ENCODE assay signal across 11 cellular contexts in the genomic region with DNA sequence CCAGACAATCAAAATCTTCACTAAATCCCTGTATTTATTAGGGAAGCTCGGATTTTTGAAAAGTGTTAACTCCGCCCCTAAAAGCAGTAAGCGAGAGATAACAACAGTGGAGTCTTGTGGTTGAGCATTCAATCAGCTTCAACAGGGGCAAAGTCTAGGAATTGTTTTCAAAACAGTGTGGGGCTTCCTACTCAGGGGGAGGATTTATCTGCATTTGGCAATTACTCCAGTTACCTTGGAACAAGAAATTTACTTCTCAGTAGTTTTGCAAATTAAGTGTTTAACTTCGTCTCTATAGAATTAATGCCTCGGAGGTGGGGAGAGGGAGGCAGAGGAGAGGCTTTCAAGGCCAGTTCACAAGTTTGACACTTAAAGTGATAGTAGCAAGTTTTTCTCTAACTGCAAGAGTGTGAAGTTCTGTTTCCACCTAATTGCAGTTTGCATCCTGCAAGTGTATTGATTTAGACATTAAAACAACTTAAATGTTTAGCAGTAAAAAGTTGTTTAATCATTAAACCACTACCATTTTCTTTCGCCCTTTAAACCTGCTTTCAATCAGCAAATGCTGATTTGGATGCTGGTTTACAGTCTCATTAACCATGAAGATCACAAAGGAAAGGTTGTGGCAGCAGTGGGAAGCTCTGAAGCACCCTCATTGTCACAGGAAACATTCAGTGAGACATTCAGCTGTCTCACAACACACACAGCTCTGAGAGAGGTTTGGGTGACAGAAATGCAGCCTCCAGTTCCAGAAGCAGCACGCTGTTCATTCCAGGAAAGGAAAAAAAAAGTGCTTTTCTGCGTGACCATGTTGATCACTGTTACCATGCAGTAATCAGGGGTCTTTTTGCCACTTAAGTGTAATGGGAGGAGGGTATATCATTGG.
DNase-seq lines count a peak whose midpoint lies in the region; ATAC-seq, FAIRE-seq and TF ChIP-seq lines count a peak whose summit lies in the region.
"Had no signal": no experiment of that assay in that cellular context is flagged by ENCODE, and none has a peak within 500 bp of the region (broad histone marks: within the 10 kb centered on the region; RNA-seq: fewer than 3 reads in every experiment).

No MANE protein-coding gene starts in this region.

- peaks cover 5 to 14% of the 10 kb centered on the region in 2 experiments; a peak in 3 of 5 replicates for H3K36me3 ChIP-seq in HepG2 (replicated peaks in 1 of 2; ENCODE audit: control insufficient read depth in 1 of 2, insufficient read depth in 2 of 2, low read length in 2 of 2)
- H3K36me3 ChIP-seq: HAP-1 had no signal

- peak overlapping the region; percentile 50 for H3K27ac Mint-ChIP-seq in stimulated activated naive CD8-positive, alpha-beta T cell treated with anti-CD3 and anti-CD28 coated beads, Interleukin-15, Interleukin-2, amounts not matched to agents 100 ng/mL and 50 ng/mL, for 24 hours
- H3K27ac Mint-ChIP-seq in T-helper 17 cell = no peak overlapping the region
- no peak overlapping the region for H3K27ac Mint-ChIP-seq in activated CD4-positive, alpha-beta T cell treated with anti-CD3 and anti-CD28 coated beads, Interleukin-2, amount 10 ng/mL, durations not matched to agents 24 days and 14 days

- no peak overlapping the region for H3K4me3 Mint-ChIP-seq in stimulated activated naive CD8-positive, alpha-beta T cell treated with anti-CD3 and anti-CD28 coated beads, Interleukin-15, Interleukin-2, amounts not matched to agents 100 ng/mL and 50 ng/mL, for 24 hours
- H3K4me3 Mint-ChIP-seq in T-helper 17 cell = no peak overlapping the region
- no peak overlapping the region for H3K4me3 Mint-ChIP-seq in activated CD4-positive, alpha-beta T cell treated with anti-CD3 and anti-CD28 coated beads, Interleukin-2, amount 10 ng/mL, durations not matched to agents 24 days and 14 days

- intact Hi-C loops in HepG2 (cut with micrococcal nuclease; ENCODE audit: unreplicated experiment) = loop anchor here (5.0 kb wide), 1 partner anchor 36 kb away; no protein-coding TSS in a partner anchor
- intact Hi-C loops in activated CD4-positive, alpha-beta T cell treated with anti-CD3 and anti-CD28 coated beads, Interleukin-2, amount 10 ng/mL, durations not matched to agents 24 days and 14 days (cut with micrococcal nuclease) = no loop called here

- 15% methylated on average over 8 of the region's 8 CpGs for WGBS in HepG2 (ENCODE audit: low lambda C conversion rate)

- peaks cover 27% of the 10 kb centered on the region for H3K79me2 ChIP-seq in HepG2 (ENCODE audit: insufficient read depth, low read length)

- peaks cover 79% of the 10 kb centered on the region for H3K4me1 ChIP-seq in HepG2 (ENCODE audit: insufficient read depth, low read length)

- no peak for TF ChIP-seq RAD21 in HepG2 (CRISPR knock-in tag; IDR thresholded peaks at IDR 0.05)

- no peak for DNase-seq in stimulated activated naive CD8-positive, alpha-beta T cell treated with anti-CD3 and anti-CD28 coated beads, Interleukin-15, Interleukin-2, amounts not matched to agents 100 U/mL and 50 U/mL, for 24 hours
- peak; percentile 47 for DNase-seq in SK-MEL-5 (ENCODE audit: low read depth, low spot score)
- DNase-seq in HepG2 (ENCODE audit: low spot score) = peak; percentile 88
- DNase-seq in T-helper 17 cell = no peak
- DNase-seq in activated CD8-positive, alpha-beta memory T cell treated with anti-CD3 and anti-CD28 coated beads, Interleukin-2, amount 50 U/mL, for 48 hours = no peak
- DNase-seq in activated CD4-positive, alpha-beta T cell treated with anti-CD3 and anti-CD28 coated beads, Interleukin-2, amount 10 ng/mL, durations not matched to agents 24 days and 14 days = no peak
- DNase-seq in NCI-H2227 (lab: John Stamatoyannopoulos, UW; ENCODE audit: unreplicated experiment) = no peak
- DNase-seq: NCI-H226, right cardiac atrium had no signal

- H4K20me1 ChIP-seq in HepG2 (ENCODE audit: insufficient read depth, low read length) = no peaks in the 10 kb centered on the region

- TF ChIP-seq POLR2A in HepG2 (IDR thresholded peaks at IDR 0.05; ENCODE audit: insufficient read depth in 1 of 2, low read depth in 2 of 2, low read length in 2 of 2) = peak in 1 of 2 experiments; percentile 38; a peak in 1 of 4 replicates

- CTCF ChIA-PET in HepG2 (lab: Yijun Ruan, JAX; ENCODE audit: low intra/inter-chr PET ratio, low total read pairs) = no interaction called here

- no peaks in the 10 kb centered on the region for H3K36me3 Mint-ChIP-seq in stimulated activated naive CD8-positive, alpha-beta T cell treated with anti-CD3 and anti-CD28 coated beads, Interleukin-15, Interleukin-2, amounts not matched to agents 100 ng/mL and 50 ng/mL, for 24 hours (ENCODE audit: low read depth)
- no peaks in the 10 kb centered on the region for H3K36me3 Mint-ChIP-seq in T-helper 17 cell (ENCODE audit: low read depth)
- no peaks in the 10 kb centered on the region for H3K36me3 Mint-ChIP-seq in activated CD4-positive, alpha-beta T cell treated with anti-CD3 and anti-CD28 coated beads, Interleukin-2, amount 10 ng/mL, durations not matched to agents 24 days and 14 days (ENCODE audit: low read depth)

- TF ChIP-seq EP300 in HepG2 (IDR thresholded peaks at IDR 0.05; ENCODE audit: low read depth in 2 of 2, low read length in 2 of 2) (peak in 1 of 2 experiments; percentile 71; a peak in 2 of 4 replicates), HepG2 (CRISPR knock-in tag; IDR thresholded peaks at IDR 0.05; ENCODE audit: borderline replicate concordance) (peak; percentile 33; the same call in 1 of the 2 replicates)

- FAIRE-seq in HepG2 (lab: Jason Lieb, UNC) = peak; percentile 60

- TF ChIP-seq CTCF in HepG2 (CRISPR knock-in tag; IDR thresholded peaks at IDR 0.05) = no peak

- no TSS peak for BruUV-seq in HepG2 (replicated peaks; lab: Mats Ljungman, UMichigan)

- H2AFZ ChIP-seq in HepG2 (ENCODE audit: low read length) = no peak overlapping the region

- H3K27me3 ChIP-seq in HepG2 (ENCODE audit: control insufficient read depth in 1 of 2, insufficient read depth in 2 of 2, low read length in 2 of 2) = no peaks in the 10 kb centered on the region

- no peak for ATAC-seq in stimulated activated naive CD8-positive, alpha-beta T cell treated with anti-CD3 and anti-CD28 coated beads, Interleukin-15, Interleukin-2, amounts not matched to agents 100 U/mL and 50 U/mL, for 24 hours
- ATAC-seq in HepG2 = peak; percentile 80
- no peak for ATAC-seq in T-helper 17 cell

- peak overlapping the region; percentile 94 for H3K27ac ChIP-seq in HepG2 (ENCODE audit: extremely low read length, insufficient read depth, low read length)

- POLR2A ChIA-PET in HepG2 (lab: Yijun Ruan, JAX) = interaction anchor here (0.7 to 2.5 kb wide), 9 partner anchors 11 to 122 kb away, joined by 3 to 24 read pairs (median 4); a partner anchor contains a TSS

- in situ Hi-C loops in SK-MEL-5 (cut with HindIII; ENCODE audit: low pct_unique_long_range_greater_than_20kb, low sequenced_read_pairs) = no loop called here
- in situ Hi-C loops in HepG2 (cut with HindIII; ENCODE audit: extremely low pct_ligation_motif_present, low pct_unique_long_range_greater_than_20kb) = no loop called here

- H3K4me3 ChIP-seq in HepG2 (replicated peaks in 1 of 3; ENCODE audit: insufficient read depth in 1 of 3, low read depth in 2 of 3, low read length in 3 of 3) = peak overlapping the region in 2 of 3 experiments; percentile 4 to 44; a peak in 1 of 6 replicates
- H3K4me3 ChIP-seq: HAP-1 had no signal

- H3K27me3 Mint-ChIP-seq in stimulated activated naive CD8-positive, alpha-beta T cell treated with anti-CD3 and anti-CD28 coated beads, Interleukin-15, Interleukin-2, amounts not matched to agents 100 ng/mL and 50 ng/mL, for 24 hours = peaks cover 15% of the 10 kb centered on the region
- peaks cover 44% of the 10 kb centered on the region for H3K27me3 Mint-ChIP-seq in T-helper 17 cell
- peaks cover 23% of the 10 kb centered on the region for H3K27me3 Mint-ChIP-seq in activated CD4-positive, alpha-beta T cell treated with anti-CD3 and anti-CD28 coated beads, Interleukin-2, amount 10 ng/mL, durations not matched to agents 24 days and 14 days

- H3K9me3 ChIP-seq in HepG2 (ENCODE audit: low read length) (no peaks in the 10 kb centered on the region), T-helper 17 cell (ENCODE audit: control insufficient read depth, low read length, poor library complexity, severe bottlenecking) (no peaks in the 10 kb centered on the region)
- H3K9me3 ChIP-seq: HAP-1 had no signal

- H3K9ac ChIP-seq in HepG2 (ENCODE audit: insufficient read depth, low read depth, low read length) = peak overlapping the region; percentile 66

- H3K4me1 Mint-ChIP-seq in stimulated activated naive CD8-positive, alpha-beta T cell treated with anti-CD3 and anti-CD28 coated beads, Interleukin-15, Interleukin-2, amounts not matched to agents 100 ng/mL and 50 ng/mL, for 24 hours (ENCODE audit: low read depth) = peaks cover 6% of the 10 kb centered on the region
- H3K4me1 Mint-ChIP-seq in T-helper 17 cell = peaks cover 3% of the 10 kb centered on the region
- H3K4me1 Mint-ChIP-seq in activated CD4-positive, alpha-beta T cell treated with anti-CD3 and anti-CD28 coated beads, Interleukin-2, amount 10 ng/mL, durations not matched to agents 24 days and 14 days = no peaks in the 10 kb centered on the region

- no peaks in the 10 kb centered on the region for H3K9me3 Mint-ChIP-seq in stimulated activated naive CD8-positive, alpha-beta T cell treated with anti-CD3 and anti-CD28 coated beads, Interleukin-15, Interleukin-2, amounts not matched to agents 100 ng/mL and 50 ng/mL, for 24 hours
- H3K9me3 Mint-ChIP-seq in activated CD4-positive, alpha-beta T cell treated with anti-CD3 and anti-CD28 coated beads, Interleukin-2, amount 10 ng/mL, durations not matched to agents 24 days and 14 days = no peaks in the 10 kb centered on the region

- H3K4me2 ChIP-seq in HepG2 (ENCODE audit: low read depth, low read length) = peak overlapping the region; percentile 79

TF ChIP-seq in HepG2, 621 proteins besides CTCF, POLR2A, EP300 and RAD21 (continues in another document):
- TF ChIP-seq, protein P1, sequence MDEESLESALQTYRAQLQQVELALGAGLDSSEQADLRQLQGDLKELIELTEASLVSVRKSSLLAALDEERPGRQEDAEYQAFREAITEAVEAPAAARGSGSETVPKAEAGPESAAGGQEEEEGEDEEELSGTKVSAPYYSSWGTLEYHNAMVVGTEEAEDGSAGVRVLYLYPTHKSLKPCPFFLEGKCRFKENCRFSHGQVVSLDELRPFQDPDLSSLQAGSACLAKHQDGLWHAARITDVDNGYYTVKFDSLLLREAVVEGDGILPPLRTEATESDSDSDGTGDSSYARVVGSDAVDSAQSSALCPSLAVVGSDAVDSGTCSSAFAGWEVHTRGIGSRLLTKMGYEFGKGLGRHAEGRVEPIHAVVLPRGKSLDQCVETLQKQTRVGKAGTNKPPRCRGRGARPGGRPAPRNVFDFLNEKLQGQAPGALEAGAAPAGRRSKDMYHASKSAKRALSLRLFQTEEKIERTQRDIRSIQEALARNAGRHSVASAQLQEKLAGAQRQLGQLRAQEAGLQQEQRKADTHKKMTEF (CRISPR knock-in tag; IDR thresholded peaks at IDR 0.05) = peak; percentile 39; the same call in 1 of the 2 replicates
- TF ChIP-seq XBP1 (CRISPR knock-in tag; IDR thresholded peaks at IDR 0.05) = no peak

Comparison
In these comparisons a context has a peak if more than half of its experiments do, and no peak if none do; other contexts are left out.
1. DNase-seq: peak in SK-MEL-5 (single experiment) and HepG2 (single experiment); none in stimulated activated naive CD8-positive, alpha-beta T cell treated with anti-CD3 and anti-CD28 coated beads, Interleukin-15, Interleukin-2, amounts not matched to agents 100 U/mL and 50 U/mL, for 24 hours (single experiment), T-helper 17 cell (0 of 3), activated CD8-positive, alpha-beta memory T cell treated with anti-CD3 and anti-CD28 coated beads, Interleukin-2, amount 50 U/mL, for 48 hours (single experiment), activated CD4-positive, alpha-beta T cell treated with anti-CD3 and anti-CD28 coated beads, Interleukin-2, amount 10 ng/mL, durations not matched to agents 24 days and 14 days (single experiment) and NCI-H2227 (single experiment).